In genomic region chr10:81847675-81848074, GRCh38 we compare ENCODE assay signal across 16 cellular contexts. TPM values are rescaled to one million over a fixed set of nuclear protein-coding genes. Genes with fewer than 3 reads are reported as not detected.
"Had no signal": no experiment of that assay in that cellular context is flagged by ENCODE, and none has a peak within 500 bp of the region (broad histone marks: within the 10 kb centered on the region; RNA-seq: fewer than 3 reads in every experiment).

No MANE protein-coding gene starts in this region.

- H3K4me3 Mint-ChIP-seq: activated B cell treated with CpG ODN at 0.5 μM for 24 hours; activated CD4-positive, alpha-beta T cell treated with anti-CD3 and anti-CD28 coated beads, Interleukin-2, amount 10 ng/mL, durations not matched to agents 7 days and 5 days; activated naive CD8-positive, alpha-beta T cell; activated T-cell treated with anti-CD3 and anti-CD28 coated beads, Interleukin-2, amount 50 U/mL, for 72 hours; central memory CD8-positive, alpha-beta T cell; stimulated activated naive B cell treated with anti-CD40 and anti-IgM and Interleukin-4, amounts not matched to agents 10 μg/mL and 1 μg/mL and 100 μg/mL, for 72 hours had no signal

- H3K36me3 Mint-ChIP-seq: activated naive CD8-positive, alpha-beta T cell; stimulated activated naive B cell treated with anti-CD40 and anti-IgM and Interleukin-4, amounts not matched to agents 10 μg/mL and 1 μg/mL and 100 μg/mL, for 72 hours had no signal

- H3K27ac Mint-ChIP-seq: activated B cell treated with CpG ODN at 0.5 μM for 24 hours; activated CD4-positive, alpha-beta T cell treated with anti-CD3 and anti-CD28 coated beads, Interleukin-2, amount 10 ng/mL, durations not matched to agents 7 days and 5 days; activated naive CD8-positive, alpha-beta T cell; activated T-cell treated with anti-CD3 and anti-CD28 coated beads, Interleukin-2, amount 50 U/mL, for 72 hours; stimulated activated naive B cell treated with anti-CD40 and anti-IgM and Interleukin-4, amounts not matched to agents 10 μg/mL and 1 μg/mL and 100 μg/mL, for 72 hours had no signal

- H3K4me1 ChIP-seq: pancreas, thyroid gland had no signal

- ATAC-seq: activated T-cell treated with anti-CD3 and anti-CD28 coated beads, Interleukin-2, amount 50 U/mL, for 72 hours; pancreas; stimulated activated naive B cell treated with anti-CD40 and anti-IgM and Interleukin-4, amounts not matched to agents 10 μg/mL and 1 μg/mL and 100 μg/mL, for 72 hours had no signal

- DNase-seq: activated B cell treated with CpG ODN at 0.5 μM for 24 hours; activated CD4-positive, alpha-beta T cell treated with anti-CD3 and anti-CD28 coated beads, Interleukin-2, amount 10 ng/mL, durations not matched to agents 7 days and 5 days; activated CD8-positive, alpha-beta memory T cell treated with anti-CD3 and anti-CD28 coated beads, Interleukin-2, amount 50 U/mL, for 48 hours; activated gamma-delta T cell; activated T-cell treated with anti-CD3 and anti-CD28 coated beads, Interleukin-2, amount 50 U/mL, for 72 hours; amygdala; brain microvascular endothelial cell; effector CD8-positive, alpha-beta T cell; foreskin fibroblast; pancreas; stimulated activated CD4-positive, alpha-beta T cell treated with anti-CD3 and anti-CD28 coated beads, Interleukin-4, amount 100 ng/mL, for 1 hour; stimulated activated naive B cell treated with anti-CD40 and anti-IgM and Interleukin-4, amounts not matched to agents 10 μg/mL and 1 μg/mL and 100 μg/mL, for 72 hours; T-helper 2 cell; thyroid gland had no signal

- H3K36me3 ChIP-seq: brain microvascular endothelial cell, pancreas, thyroid gland had no signal

- H3K9me3 Mint-ChIP-seq: activated CD4-positive, alpha-beta T cell treated with anti-CD3 and anti-CD28 coated beads, Interleukin-2, amount 10 ng/mL, durations not matched to agents 7 days and 5 days; central memory CD8-positive, alpha-beta T cell; stimulated activated naive B cell treated with anti-CD40 and anti-IgM and Interleukin-4, amounts not matched to agents 10 μg/mL and 1 μg/mL and 100 μg/mL, for 72 hours had no signal

- H3K27me3 Mint-ChIP-seq: activated B cell treated with CpG ODN at 0.5 μM for 24 hours; activated CD4-positive, alpha-beta T cell treated with anti-CD3 and anti-CD28 coated beads, Interleukin-2, amount 10 ng/mL, durations not matched to agents 7 days and 5 days; central memory CD8-positive, alpha-beta T cell; stimulated activated naive B cell treated with anti-CD40 and anti-IgM and Interleukin-4, amounts not matched to agents 10 μg/mL and 1 μg/mL and 100 μg/mL, for 72 hours had no signal

- H3K4me3 ChIP-seq: pancreas, thyroid gland had no signal

- H3K4me1 Mint-ChIP-seq: activated B cell treated with CpG ODN at 0.5 μM for 24 hours; activated CD4-positive, alpha-beta T cell treated with anti-CD3 and anti-CD28 coated beads, Interleukin-2, amount 10 ng/mL, durations not matched to agents 7 days and 5 days; central memory CD8-positive, alpha-beta T cell; stimulated activated naive B cell treated with anti-CD40 and anti-IgM and Interleukin-4, amounts not matched to agents 10 μg/mL and 1 μg/mL and 100 μg/mL, for 72 hours had no signal

- H3K9me3 ChIP-seq: pancreas, thyroid gland had no signal

- H3K27me3 ChIP-seq: brain microvascular endothelial cell, pancreas, thyroid gland had no signal

- H3K27ac ChIP-seq: brain microvascular endothelial cell, pancreas, thyroid gland had no signal

RNA-seq across cellular contexts. Expression of gene NRG3, which starts 27.3 kb away (rescaled TPM):
- total RNA-seq: activated B cell treated with CpG ODN at 0.5 μM for 24 hours; activated CD4-positive, alpha-beta T cell treated with anti-CD3 and anti-CD28 coated beads, Interleukin-2, amount 10 ng/mL, durations not matched to agents 7 days and 5 days; activated T-cell treated with anti-CD3 and anti-CD28 coated beads, Interleukin-2, amount 50 U/mL, for 72 hours had no signal
